Comparison of ENCODE assay signal across 16 cellular contexts in genomic region chr16:85331685-85332084, GRCh38.
"Had no signal": no experiment of that assay in that cellular context is flagged by ENCODE, and none has a peak within 500 bp of the region (broad histone marks: within the 10 kb centered on the region; RNA-seq: fewer than 3 reads in every experiment).

No MANE protein-coding gene starts in this region.

- H3K4me3 ChIP-seq: coronary artery, gastrocnemius medialis, heart right ventricle, tibial artery, vagina had no signal

- DNase-seq: activated CD4-positive, alpha-beta T cell treated with anti-CD3 and anti-CD28 coated beads, Interleukin-2, amount 10 ng/mL, durations not matched to agents 7 days and 5 days; activated CD8-positive, alpha-beta memory T cell treated with anti-CD3 and anti-CD28 coated beads, Interleukin-2, amount 50 U/mL, for 48 hours; activated gamma-delta T cell; activated T-cell treated with anti-CD3 and anti-CD28 coated beads, Interleukin-2, amount 50 U/mL, for 72 hours; caudate nucleus; effector memory CD4-positive, alpha-beta T cell; gastrocnemius medialis; heart right ventricle; mammary epithelial cell; naive thymus-derived CD8-positive, alpha-beta T cell; stimulated activated CD4-positive, alpha-beta T cell treated with anti-CD3 and anti-CD28 coated beads, Interleukin-2, amount 100 ng/mL, for 48 hours; tibial artery had no signal

- ATAC-seq: activated naive CD4-positive, alpha-beta T cell treated with anti-CD3 and anti-CD28 coated beads, Interleukin-2, amount 50 U/mL, for 72 hours; activated T-cell treated with anti-CD3 and anti-CD28 coated beads, Interleukin-2, amount 50 U/mL, for 72 hours; gastrocnemius medialis; heart right ventricle; naive thymus-derived CD8-positive, alpha-beta T cell; stimulated activated memory B cell treated with anti-CD40 and anti-IgM and Interleukin-4, amounts not matched to agents 10 μg/mL and 1 μg/mL and 100 μg/mL, for 72 hours had no signal

- H3K27me3 ChIP-seq: gastrocnemius medialis, vagina had no signal

- H3K27ac ChIP-seq: coronary artery, gastrocnemius medialis, heart right ventricle, tibial artery, vagina had no signal

- H3K36me3 ChIP-seq: gastrocnemius medialis, heart right ventricle, tibial artery, vagina had no signal

- H3K9me3 ChIP-seq: gastrocnemius medialis, heart right ventricle, tibial artery, vagina had no signal
